8 cellular contexts compared by ENCODE assay signal in the genomic region with DNA sequence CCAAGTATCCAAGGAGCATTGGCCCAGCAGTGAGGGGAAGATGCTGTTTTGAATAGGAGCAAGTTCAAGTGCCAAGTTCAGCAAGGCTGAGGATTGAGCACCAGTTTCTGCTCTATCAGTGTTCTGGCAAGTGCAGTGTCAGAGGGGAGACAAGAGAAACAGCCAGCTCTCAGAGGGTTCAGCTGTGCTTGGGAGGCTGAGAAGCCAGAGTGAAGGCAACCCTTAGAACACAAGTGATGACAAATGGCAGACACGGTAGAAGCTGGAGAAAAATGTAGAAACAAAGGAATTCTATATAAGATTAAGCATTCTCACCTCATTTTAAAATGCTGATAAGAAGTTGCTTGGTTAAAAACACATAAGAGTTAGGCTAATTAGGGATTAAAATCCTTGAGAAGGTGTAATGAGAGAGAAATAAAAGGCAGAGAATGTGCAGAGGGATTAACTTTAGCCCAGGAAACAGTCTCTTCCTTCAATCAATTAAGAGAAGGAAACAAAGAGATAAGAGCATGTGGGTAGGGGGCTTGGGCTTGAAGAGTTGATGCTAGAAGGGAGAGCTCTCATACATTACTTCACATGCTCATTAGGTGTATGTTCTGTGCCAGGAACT.
"Had no signal": no experiment of that assay in that cellular context is flagged by ENCODE, and none has a peak within 500 bp of the region (broad histone marks: within the 10 kb centered on the region; RNA-seq: fewer than 3 reads in every experiment).

No MANE protein-coding gene starts in this region.

- H3K9ac ChIP-seq: GM23248 had no signal

- ATAC-seq: HepG2 had no signal

- H3K27ac Mint-ChIP-seq: H9, IgD-negative memory B cell had no signal

- H3K4me3 ChIP-seq: GM23248 had no signal

- H3K27ac ChIP-seq: GM23248, HL-60 had no signal

- H3K4me1 Mint-ChIP-seq: IgD-negative memory B cell had no signal

- H3K4me3 Mint-ChIP-seq: H9, IgD-negative memory B cell had no signal

- DNase-seq: GM23248, GOT3, H9, HCEC 1CT, KBM-7 had no signal

- H3K36me3 Mint-ChIP-seq: IgD-negative memory B cell had no signal
